In the genomic region with DNA sequence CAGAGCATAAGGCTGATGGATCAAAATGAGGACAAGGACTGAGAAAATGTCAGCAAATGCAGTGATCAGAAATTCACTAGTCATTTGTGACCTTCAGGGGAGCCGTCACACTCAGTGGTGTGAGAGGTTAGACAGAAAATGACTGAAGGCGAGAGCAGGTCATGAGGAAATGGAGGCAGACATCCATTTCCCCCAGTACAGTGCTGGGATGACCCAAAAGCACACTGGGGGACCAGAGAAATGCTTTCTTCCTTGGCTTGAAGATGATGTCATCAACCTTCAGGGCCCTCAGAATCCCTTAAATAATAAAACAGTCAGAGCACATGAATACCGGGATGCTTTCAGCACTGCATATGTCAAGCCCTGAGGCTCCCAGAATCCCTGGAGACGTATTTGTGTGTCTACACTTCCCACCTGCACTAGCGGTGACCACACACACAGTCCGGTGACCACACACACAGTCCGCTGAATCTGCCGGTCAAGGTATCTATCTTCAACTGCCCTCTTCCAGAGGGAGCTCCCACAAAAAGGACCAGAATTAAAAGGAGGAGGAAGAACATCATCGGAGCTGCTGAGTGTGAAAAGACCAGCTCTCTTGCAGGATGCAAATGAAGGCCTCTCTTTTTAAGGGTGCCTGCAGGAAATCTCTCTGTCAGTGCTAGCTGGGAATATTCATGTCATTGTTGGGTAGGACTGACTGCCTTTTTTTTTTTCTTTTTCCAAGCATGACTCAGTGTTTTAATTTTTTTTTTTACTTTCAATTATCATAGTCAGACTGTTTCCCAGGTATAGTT, we compare ENCODE assay signal across 12 cellular contexts. TPM values are rescaled to one million over a fixed set of nuclear protein-coding genes. Genes with fewer than 3 reads are reported as not detected.
DNase-seq lines count a peak whose midpoint lies in the region; ATAC-seq and TF ChIP-seq lines count a peak whose summit lies in the region.
"Had no signal": no experiment of that assay in that cellular context is flagged by ENCODE, and none has a peak within 500 bp of the region (broad histone marks: within the 10 kb centered on the region; RNA-seq: fewer than 3 reads in every experiment).

No MANE protein-coding gene starts in this region.

- in situ Hi-C loops in brain microvascular endothelial cell (cut with HindIII; ENCODE audit: low pct_ligation_motif_present, low sequenced_read_pairs), result no loop called here

- TF ChIP-seq CTCF in brain microvascular endothelial cell (IDR thresholded peaks at IDR 0.05; ENCODE audit: low read depth, low read length, missing control alignments), result no peak

- peak overlapping the region; percentile 65 for H3K27ac ChIP-seq in brain microvascular endothelial cell
- H3K27ac ChIP-seq: 22Rv1, coronary artery, thoracic aorta had no signal

- H3K27me3 ChIP-seq in brain microvascular endothelial cell (replicated peaks) (no peaks in the 10 kb centered on the region), neuron (ENCODE audit: insufficient read depth, low read length) (no peaks in the 10 kb centered on the region)

- H3K36me3 ChIP-seq in brain microvascular endothelial cell (replicated peaks) (no peaks in the 10 kb centered on the region), neuron (ENCODE audit: insufficient read depth, low read length) (no peaks in the 10 kb centered on the region)
- H3K36me3 ChIP-seq: thoracic aorta had no signal

- DNase-seq in DMS53 (lab: John Stamatoyannopoulos, UW) (peak; percentile 22), DMS53 treated with DMSO at 0.1 percent for 48 hours (lab: John Stamatoyannopoulos, UW; ENCODE audit: unreplicated experiment) (no peak), M059J (ENCODE audit: low read depth) (peak; percentile 73), brain microvascular endothelial cell (peak; percentile 40)
- no peak for DNase-seq in stimulated activated CD4-positive, alpha-beta T cell treated with anti-CD3 and anti-CD28 coated beads, Interleukin-4, amount 100 ng/mL, for 24 hours
- DNase-seq: stimulated activated CD4-positive, alpha-beta T cell treated with anti-CD3 and anti-CD28 coated beads, Interleukin-2, amount 100 ng/mL, for 24 hours had no signal

- peaks cover 54% of the 10 kb centered on the region for H3K4me1 ChIP-seq in neuron (ENCODE audit: insufficient read depth, low read length)

- no peak for ATAC-seq in HG03135 (IDR thresholded peaks at IDR 0.05; ENCODE audit: unreplicated experiment)
- no peak for ATAC-seq in HG02678 (IDR thresholded peaks at IDR 0.05; ENCODE audit: unreplicated experiment)

- H3K9me3 ChIP-seq in neuron (ENCODE audit: low read length), result no peaks in the 10 kb centered on the region
- H3K9me3 ChIP-seq: thoracic aorta had no signal

- H2AFZ ChIP-seq in neuron (ENCODE audit: low read depth, low read length), result no peak overlapping the region

- H3K4me3 ChIP-seq in brain microvascular endothelial cell (ENCODE audit: low read depth, low read length) (no peak overlapping the region), neuron (ENCODE audit: low read length) (peak overlapping the region; percentile 7)
- H3K4me3 ChIP-seq: coronary artery, thoracic aorta had no signal

RNA-seq across cellular contexts. Expression of a gene that starts 8.2 kb away (rescaled TPM):
- total RNA-seq in M059J (2014; rRNA removed; shearing (Covaris generic)), result 9.8 and 18.5 TPM in 2 replicates

RNA-seq across cellular contexts. Expression of a gene that starts 22.7 kb away (rescaled TPM):
- total RNA-seq in M059J (2014; rRNA removed; shearing (Covaris generic)), result not detected in 2 replicates
- total RNA-seq: thoracic aorta had no signal

RNA-seq across cellular contexts. Expression of a gene that starts 56.5 kb away (rescaled TPM):
- total RNA-seq in M059J (2014; rRNA removed; shearing (Covaris generic)), result 18.1 and 23.2 TPM in 2 replicates

Comparison
In these comparisons a context has a peak if more than half of its experiments do, and no peak if none do; other contexts are left out.
1. DNase-seq: peak in DMS53 (single experiment), M059J (single experiment) and brain microvascular endothelial cell (single experiment); none in DMS53 treated with DMSO at 0.1 percent for 48 hours (single experiment) and stimulated activated CD4-positive, alpha-beta T cell treated with anti-CD3 and anti-CD28 coated beads, Interleukin-4, amount 100 ng/mL, for 24 hours (single experiment).